In genomic region chr21:25790122-25790951, GRCh38 we compare ENCODE assay signal across 8 cellular contexts. TPM values are rescaled to one million over a fixed set of nuclear protein-coding genes. Genes with fewer than 3 reads are reported as not detected.
DNase-seq lines count a peak whose midpoint lies in the region; ATAC-seq and TF ChIP-seq lines count a peak whose summit lies in the region.

No MANE protein-coding gene starts in this region.

- H3K27ac Mint-ChIP-seq in effector memory CD8-positive, alpha-beta T cell: no peak overlapping the region

- H3K4me3 Mint-ChIP-seq in effector memory CD8-positive, alpha-beta T cell: peak overlapping the region; percentile 48 to 57

- H3K27me3 Mint-ChIP-seq in effector memory CD8-positive, alpha-beta T cell: peaks cover 31 to 42% of the 10 kb centered on the region in 2 donors

- intact Hi-C loops in mucosa of descending colon (cut with DNase I, micrococcal nuclease) (no loop called here), vagina (cut with DNase I) (no loop called here)

- no peak for TF ChIP-seq POLR2A in vagina (IDR thresholded peaks at IDR 0.05)

- H3K4me3 ChIP-seq in mucosa of descending colon (no peak overlapping the region), vagina (peak overlapping the region; percentile 35 to 37)

- ATAC-seq in GM21423 (IDR thresholded peaks at IDR 0.05; ENCODE audit: unreplicated experiment) (peak; percentile 53), SK-N-SH treated with all-trans-retinoic acid at 6 μM for 48 hours (peak; percentile 96), mucosa of descending colon (peak; percentile 86)
- peak; percentile 47 for ATAC-seq in effector memory CD8-positive, alpha-beta T cell (replicated peaks)

- H3K27ac ChIP-seq in vagina: no peak overlapping the region

- DNase-seq in EH (ENCODE audit: low read depth) (peak; percentile 49), LHCN-M2 (ENCODE audit: low read depth) (peak; percentile 55), mucosa of descending colon (peak in 1 of 3 donors; percentile 21), vagina (ENCODE audit: extremely low spot score in 2 of 2) (no peak), cortex of kidney (lab: John Stamatoyannopoulos, UW) (no peak)
- no peak for DNase-seq in effector memory CD8-positive, alpha-beta T cell

- no peaks in the 10 kb centered on the region for H3K27me3 ChIP-seq in vagina

- H3K4me1 Mint-ChIP-seq in effector memory CD8-positive, alpha-beta T cell (ENCODE audit: low read depth in 2 of 2): peaks cover 3 to 17% of the 10 kb centered on the region in 2 donors

- no peaks in the 10 kb centered on the region for H3K9me3 Mint-ChIP-seq in effector memory CD8-positive, alpha-beta T cell

- TF ChIP-seq CTCF in mucosa of descending colon (IDR thresholded peaks at IDR 0.05): no peak
- no peak for TF ChIP-seq CTCF in vagina (IDR thresholded peaks at IDR 0.05)

- H3K36me3 ChIP-seq in mucosa of descending colon (ENCODE audit: low read depth): no peaks in the 10 kb centered on the region
- H3K36me3 ChIP-seq in vagina: no peaks in the 10 kb centered on the region

- H3K4me1 ChIP-seq in mucosa of descending colon (ENCODE audit: low read depth) (peaks cover 5% of the 10 kb centered on the region), vagina (peaks cover 4% of the 10 kb centered on the region)

- H3K36me3 Mint-ChIP-seq in effector memory CD8-positive, alpha-beta T cell (ENCODE audit: insufficient read depth): no peaks in the 10 kb centered on the region

- no peaks in the 10 kb centered on the region for H3K9me3 ChIP-seq in mucosa of descending colon
- no peaks in the 10 kb centered on the region for H3K9me3 ChIP-seq in vagina

TF ChIP-seq in SK-N-SH treated with all-trans-retinoic acid at 6 μM for 48 hours, 23 proteins besides CTCF, POLR2A, EP300 and RAD21:
- peak; percentile 26; the same call in 1 of the 2 replicates for TF ChIP-seq ZNF70 (CRISPR knock-in tag; IDR thresholded peaks at IDR 0.05)
- TF ChIP-seq, protein P1, sequence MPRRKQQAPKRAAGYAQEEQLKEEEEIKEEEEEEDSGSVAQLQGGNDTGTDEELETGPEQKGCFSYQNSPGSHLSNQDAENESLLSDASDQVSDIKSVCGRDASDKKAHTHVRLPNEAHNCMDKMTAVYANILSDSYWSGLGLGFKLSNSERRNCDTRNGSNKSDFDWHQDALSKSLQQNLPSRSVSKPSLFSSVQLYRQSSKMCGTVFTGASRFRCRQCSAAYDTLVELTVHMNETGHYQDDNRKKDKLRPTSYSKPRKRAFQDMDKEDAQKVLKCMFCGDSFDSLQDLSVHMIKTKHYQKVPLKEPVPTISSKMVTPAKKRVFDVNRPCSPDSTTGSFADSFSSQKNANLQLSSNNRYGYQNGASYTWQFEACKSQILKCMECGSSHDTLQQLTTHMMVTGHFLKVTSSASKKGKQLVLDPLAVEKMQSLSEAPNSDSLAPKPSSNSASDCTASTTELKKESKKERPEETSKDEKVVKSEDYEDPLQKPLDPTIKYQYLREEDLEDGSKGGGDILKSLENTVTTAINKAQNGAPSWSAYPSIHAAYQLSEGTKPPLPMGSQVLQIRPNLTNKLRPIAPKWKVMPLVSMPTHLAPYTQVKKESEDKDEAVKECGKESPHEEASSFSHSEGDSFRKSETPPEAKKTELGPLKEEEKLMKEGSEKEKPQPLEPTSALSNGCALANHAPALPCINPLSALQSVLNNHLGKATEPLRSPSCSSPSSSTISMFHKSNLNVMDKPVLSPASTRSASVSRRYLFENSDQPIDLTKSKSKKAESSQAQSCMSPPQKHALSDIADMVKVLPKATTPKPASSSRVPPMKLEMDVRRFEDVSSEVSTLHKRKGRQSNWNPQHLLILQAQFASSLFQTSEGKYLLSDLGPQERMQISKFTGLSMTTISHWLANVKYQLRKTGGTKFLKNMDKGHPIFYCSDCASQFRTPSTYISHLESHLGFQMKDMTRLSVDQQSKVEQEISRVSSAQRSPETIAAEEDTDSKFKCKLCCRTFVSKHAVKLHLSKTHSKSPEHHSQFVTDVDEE (CRISPR knock-in tag; IDR thresholded peaks at IDR 0.05): no peak
TF ChIP-seq in SK-N-SH treated with all-trans-retinoic acid at 6 μM for 48 hours: peak in this region for 1.

RNA-seq across cellular contexts. Expression of gene GABPA, which starts 55.6 kb away (rescaled TPM):
- total RNA-seq in LHCN-M2 (2014; rRNA removed) (21.9 and 25.5 TPM in 2 replicates), mucosa of descending colon (10 to 100 TPM; 21.9 to 26.5 (median 24.8) TPM), vagina (23.3 TPM)
- polyA plus RNA-seq in LHCN-M2 (2012): 4.8 TPM

RNA-seq across cellular contexts. Expression of gene ATP5PF, which starts 55.6 kb away (rescaled TPM):
- total RNA-seq in LHCN-M2 (2014; rRNA removed) (106 and 114 TPM in 2 replicates), mucosa of descending colon (100 to 1,000 TPM; 159 to 215 (median 205) TPM), vagina (74.9 TPM)
- 266 TPM for polyA plus RNA-seq in LHCN-M2 (2012)

Comparison
In these comparisons a context has a peak if more than half of its experiments do, and no peak if none do; other contexts are left out.
1. DNase-seq: peak in EH (single experiment) and LHCN-M2 (single experiment); none in effector memory CD8-positive, alpha-beta T cell (0 of 3), vagina (0 of 2) and cortex of kidney (single experiment).
2. Peak in every context shown above with its lines, with median percentiles within 50 percentile points of each other: ATAC-seq.